ENCODE assay signal across 10 cellular contexts in the genomic region with DNA sequence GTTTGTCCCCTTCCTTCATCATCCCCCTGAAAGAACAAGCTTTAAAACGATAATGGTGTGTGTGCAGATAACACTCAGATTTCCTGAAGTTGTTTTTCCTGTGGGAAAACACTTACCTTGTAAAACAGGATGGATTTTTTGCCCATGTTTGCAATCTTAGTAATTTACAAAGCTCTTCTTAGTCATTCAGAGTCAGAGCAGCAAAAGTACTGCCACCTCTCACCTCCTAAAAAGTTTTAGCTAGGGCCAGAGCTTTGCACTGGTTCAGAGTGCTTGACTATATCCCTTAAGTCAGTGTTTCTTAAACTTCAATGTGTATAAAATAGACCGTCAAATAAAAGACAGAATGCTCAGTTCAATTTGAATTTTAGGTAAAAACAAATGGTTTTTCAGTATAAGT.
"Had no signal": no experiment of that assay in that cellular context is flagged by ENCODE, and none has a peak within 500 bp of the region (broad histone marks: within the 10 kb centered on the region; RNA-seq: fewer than 3 reads in every experiment).

No MANE protein-coding gene starts in this region.

- H3K4me2 ChIP-seq: GM23338 had no signal

- H3K4me1 ChIP-seq: HAP-1 had no signal

- ATAC-seq: GM23338, HCT116 had no signal

- FAIRE-seq: H54 had no signal

- H3K4me3 Mint-ChIP-seq: GM23338, H9, HFFc6 had no signal

- H3K4me3 ChIP-seq: GM23248, GM23338, HAP-1 had no signal

- H3K9me3 ChIP-seq: HAP-1 had no signal

- H2AFZ ChIP-seq: GM23248, GM23338 had no signal

- H3K9ac ChIP-seq: GM23248 had no signal

- H3K36me3 ChIP-seq: HAP-1 had no signal

- H3K9me3 Mint-ChIP-seq: GM23338, H9, HFFc6 had no signal

- H3K27ac ChIP-seq: GM23248 had no signal

- DNase-seq: GM23248, GOT3, H7, H9, HCEC 1CT, HFFc6 had no signal

- H3K27ac Mint-ChIP-seq: GM23338, H9, HFFc6 had no signal
